Comparison of ENCODE assay signal across 1 cellular context in genomic region chr19:664913-665443, GRCh38.
A peak's percentile ranks its signal among the peaks of the same experiment; 100 is the strongest.
TF ChIP-seq lines count a peak whose summit lies in the region.

No MANE protein-coding gene starts in this region.

TF ChIP-seq in HepG2, 621 proteins besides CTCF, POLR2A, EP300 and RAD21 (continued from another document and continues in another):
- no peak for TF ChIP-seq ZNF275 (CRISPR knock-in tag; IDR thresholded peaks at IDR 0.05; ENCODE audit: borderline replicate concordance)
- TF ChIP-seq TCF12 (IDR thresholded peaks at IDR 0.05), result no peak
- TF ChIP-seq TCF12 (CRISPR knock-in tag; IDR thresholded peaks at IDR 0.05), result 0 out of 2 replicates have a peak, but pooled peaks have one; percentile 62
- TF ChIP-seq NRL (CRISPR knock-in tag; IDR thresholded peaks at IDR 0.05; ENCODE audit: borderline replicate concordance), result peak; percentile 75; the same call in 1 of the 2 replicates
- TF ChIP-seq ATRX (CRISPR knock-in tag; IDR thresholded peaks at IDR 0.05; ENCODE audit: borderline replicate concordance), result no peak
- TF ChIP-seq ZNF563 (CRISPR knock-in tag; IDR thresholded peaks at IDR 0.05), result peak; percentile 83; the same call in 1 of the 2 replicates
- TF ChIP-seq, protein P1, sequence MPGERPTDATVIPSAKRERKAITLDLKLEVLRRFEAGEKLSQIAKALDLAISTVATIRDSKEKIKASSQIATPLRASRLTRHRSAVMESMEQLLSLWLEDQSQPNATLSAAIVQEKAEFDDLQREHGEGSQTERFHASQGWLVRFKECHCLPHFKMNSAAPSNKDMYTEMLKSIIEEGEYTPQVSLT (CRISPR knock-in tag; IDR thresholded peaks at IDR 0.05; ENCODE audit: borderline replicate concordance, low read depth), result no peak
- no peak for TF ChIP-seq ZFP37 (CRISPR knock-in tag; IDR thresholded peaks at IDR 0.05; ENCODE audit: borderline replicate concordance)
- TF ChIP-seq ZNF337 (CRISPR knock-in tag; IDR thresholded peaks at IDR 0.05; ENCODE audit: borderline replicate concordance, low read depth), result no peak
- TF ChIP-seq MEF2D (CRISPR knock-in tag; IDR thresholded peaks at IDR 0.05), result peak; percentile 38; the same call in 1 of the 2 replicates
- peak; percentile 56; the same call in 1 of the 2 replicates for TF ChIP-seq ELF3 (CRISPR knock-in tag; IDR thresholded peaks at IDR 0.05)
- peak; percentile 77; the same call in 1 of the 2 replicates for TF ChIP-seq PRDM10 (CRISPR knock-in tag; IDR thresholded peaks at IDR 0.05; ENCODE audit: low read depth)
- TF ChIP-seq MZF1 (CRISPR knock-in tag; IDR thresholded peaks at IDR 0.05; ENCODE audit: borderline replicate concordance), result no peak
- TF ChIP-seq, protein P2, sequence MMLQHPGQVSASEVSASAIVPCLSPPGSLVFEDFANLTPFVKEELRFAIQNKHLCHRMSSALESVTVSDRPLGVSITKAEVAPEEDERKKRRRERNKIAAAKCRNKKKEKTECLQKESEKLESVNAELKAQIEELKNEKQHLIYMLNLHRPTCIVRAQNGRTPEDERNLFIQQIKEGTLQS (CRISPR knock-in tag; IDR thresholded peaks at IDR 0.05), result peak; percentile 56
- TF ChIP-seq, protein P3, sequence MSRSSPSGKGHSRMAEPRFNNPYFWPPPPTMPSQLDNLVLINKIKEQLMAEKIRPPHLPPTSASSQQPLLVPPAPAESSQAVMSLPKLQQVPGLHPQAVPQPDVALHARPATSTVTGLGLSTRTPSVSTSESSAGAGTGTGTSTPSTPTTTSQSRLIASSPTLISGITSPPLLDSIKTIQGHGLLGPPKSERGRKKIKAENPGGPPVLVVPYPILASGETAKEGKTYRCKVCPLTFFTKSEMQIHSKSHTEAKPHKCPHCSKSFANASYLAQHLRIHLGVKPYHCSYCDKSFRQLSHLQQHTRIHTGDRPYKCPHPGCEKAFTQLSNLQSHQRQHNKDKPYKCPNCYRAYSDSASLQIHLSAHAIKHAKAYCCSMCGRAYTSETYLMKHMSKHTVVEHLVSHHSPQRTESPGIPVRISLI (CRISPR knock-in tag; IDR thresholded peaks at IDR 0.05; ENCODE audit: borderline replicate concordance), result peak; percentile 63; the same call in 1 of the 2 replicates
- TF ChIP-seq ZFY (CRISPR knock-in tag; IDR thresholded peaks at IDR 0.05), result peak; percentile 79
- TF ChIP-seq, protein P4, sequence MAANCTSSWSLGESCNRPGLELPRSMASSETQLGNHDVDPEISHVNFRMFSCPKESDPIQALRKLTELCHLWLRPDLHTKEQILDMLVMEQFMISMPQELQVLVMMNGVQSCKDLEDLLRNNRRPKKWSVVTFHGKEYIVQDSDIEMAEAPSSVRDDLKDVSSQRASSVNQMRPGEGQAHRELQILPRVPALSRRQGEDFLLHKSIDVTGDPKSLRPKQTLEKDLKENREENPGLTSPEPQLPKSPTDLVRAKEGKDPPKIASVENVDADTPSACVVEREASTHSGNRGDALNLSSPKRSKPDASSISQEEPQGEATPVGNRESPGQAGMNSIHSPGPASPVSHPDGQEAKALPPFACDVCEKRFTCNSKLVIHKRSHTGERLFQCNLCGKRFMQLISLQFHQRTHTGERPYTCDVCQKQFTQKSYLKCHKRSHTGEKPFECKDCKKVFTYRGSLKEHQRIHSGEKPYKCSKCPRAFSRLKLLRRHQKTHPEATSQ (CRISPR knock-in tag; IDR thresholded peaks at IDR 0.05; ENCODE audit: borderline replicate concordance), result 0 out of 2 replicates have a peak, but pooled peaks have one; percentile 26
- peak; percentile 43; the same call in 1 of the 2 replicates for TF ChIP-seq ZSCAN21 (CRISPR knock-in tag; IDR thresholded peaks at IDR 0.05; ENCODE audit: borderline replicate concordance)
- peak; percentile 84 for TF ChIP-seq REPIN1 (CRISPR knock-in tag; IDR thresholded peaks at IDR 0.05; ENCODE audit: borderline replicate concordance, low read depth)
- TF ChIP-seq PPARG (CRISPR knock-in tag; conservative IDR thresholded peaks at IDR 0.05), result peak; percentile 51; the same call in 1 of the 2 replicates
- TF ChIP-seq KMT2A (CRISPR knock-in tag; IDR thresholded peaks at IDR 0.05), result 0 out of 2 replicates have a peak, but pooled peaks have one; percentile 50
- TF ChIP-seq BHLHE40 (IDR thresholded peaks at IDR 0.05; ENCODE audit: low read length), result peak; percentile 39; the same call in 1 of the 2 replicates
- TF ChIP-seq PBX2 (CRISPR knock-in tag; IDR thresholded peaks at IDR 0.05), result no peak
- TF ChIP-seq ZMYM4 (CRISPR knock-in tag; IDR thresholded peaks at IDR 0.05), result peak; percentile 67; the same call in 1 of the 2 replicates
- TF ChIP-seq ZNF75D (CRISPR knock-in tag; IDR thresholded peaks at IDR 0.05; ENCODE audit: borderline replicate concordance), result no peak
- peak; percentile 84 for TF ChIP-seq ZGPAT (CRISPR knock-in tag; IDR thresholded peaks at IDR 0.05)
- 0 out of 2 replicates have a peak, but pooled peaks have one; percentile 42 for TF ChIP-seq ESRRA (CRISPR knock-in tag; IDR thresholded peaks at IDR 0.05; ENCODE audit: low read depth)
- TF ChIP-seq ZNF552 (CRISPR knock-in tag; IDR thresholded peaks at IDR 0.05; ENCODE audit: borderline replicate concordance), result 0 out of 2 replicates have a peak, but pooled peaks have one; percentile 38
- TF ChIP-seq MTF2 (CRISPR knock-in tag; IDR thresholded peaks at IDR 0.05; ENCODE audit: borderline replicate concordance), result 0 out of 2 replicates have a peak, but pooled peaks have one; percentile 41
- TF ChIP-seq ZKSCAN5 (CRISPR knock-in tag; IDR thresholded peaks at IDR 0.05), result no peak
- no peak for TF ChIP-seq ZNF382 (CRISPR knock-in tag; IDR thresholded peaks at IDR 0.05; ENCODE audit: borderline replicate concordance)
- TF ChIP-seq CENPT (CRISPR knock-in tag; IDR thresholded peaks at IDR 0.05; ENCODE audit: low read depth), result 0 out of 2 replicates have a peak, but pooled peaks have one; percentile 73
- 0 out of 2 replicates have a peak, but pooled peaks have one; percentile 19 for TF ChIP-seq WIZ (CRISPR knock-in tag; IDR thresholded peaks at IDR 0.05)
- peak; percentile 92; the same call in 1 of the 2 replicates for TF ChIP-seq RELA (CRISPR knock-in tag; IDR thresholded peaks at IDR 0.05)
- TF ChIP-seq FOSL2 (CRISPR knock-in tag; IDR thresholded peaks at IDR 0.05), result peak; percentile 44
- no peak for TF ChIP-seq PRDM4 (CRISPR knock-in tag; IDR thresholded peaks at IDR 0.05; ENCODE audit: borderline replicate concordance)
- peak; percentile 75; the same call in 1 of the 2 replicates for TF ChIP-seq HES4 (CRISPR knock-in tag; IDR thresholded peaks at IDR 0.05; ENCODE audit: borderline replicate concordance)
- TF ChIP-seq HOXA3 (CRISPR knock-in tag; IDR thresholded peaks at IDR 0.05), result peak; percentile 67; the same call in 1 of the 2 replicates
- TF ChIP-seq, protein P5, sequence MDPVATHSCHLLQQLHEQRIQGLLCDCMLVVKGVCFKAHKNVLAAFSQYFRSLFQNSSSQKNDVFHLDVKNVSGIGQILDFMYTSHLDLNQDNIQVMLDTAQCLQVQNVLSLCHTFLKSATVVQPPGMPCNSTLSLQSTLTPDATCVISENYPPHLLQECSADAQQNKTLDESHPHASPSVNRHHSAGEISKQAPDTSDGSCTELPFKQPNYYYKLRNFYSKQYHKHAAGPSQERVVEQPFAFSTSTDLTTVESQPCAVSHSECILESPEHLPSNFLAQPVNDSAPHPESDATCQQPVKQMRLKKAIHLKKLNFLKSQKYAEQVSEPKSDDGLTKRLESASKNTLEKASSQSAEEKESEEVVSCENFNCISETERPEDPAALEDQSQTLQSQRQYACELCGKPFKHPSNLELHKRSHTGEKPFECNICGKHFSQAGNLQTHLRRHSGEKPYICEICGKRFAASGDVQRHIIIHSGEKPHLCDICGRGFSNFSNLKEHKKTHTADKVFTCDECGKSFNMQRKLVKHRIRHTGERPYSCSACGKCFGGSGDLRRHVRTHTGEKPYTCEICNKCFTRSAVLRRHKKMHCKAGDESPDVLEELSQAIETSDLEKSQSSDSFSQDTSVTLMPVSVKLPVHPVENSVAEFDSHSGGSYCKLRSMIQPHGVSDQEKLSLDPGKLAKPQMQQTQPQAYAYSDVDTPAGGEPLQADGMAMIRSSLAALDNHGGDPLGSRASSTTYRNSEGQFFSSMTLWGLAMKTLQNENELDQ (CRISPR knock-in tag; IDR thresholded peaks at IDR 0.05; ENCODE audit: borderline replicate concordance), result no peak
- TF ChIP-seq GFI1 (CRISPR knock-in tag; IDR thresholded peaks at IDR 0.05; ENCODE audit: borderline replicate concordance), result peak; percentile 60; the same call in 1 of the 2 replicates
- TF ChIP-seq FOXA3 (CRISPR knock-in tag; IDR thresholded peaks at IDR 0.05), result peak; percentile 40
- TF ChIP-seq ZNF607 (CRISPR knock-in tag; IDR thresholded peaks at IDR 0.05; ENCODE audit: borderline replicate concordance), result peak; percentile 93
- peak; percentile 73; the same call in 1 of the 2 replicates for TF ChIP-seq ATF2 (CRISPR knock-in tag; IDR thresholded peaks at IDR 0.05)
